In genomic region chr16:78659668-78660217, GRCh38 we compare ENCODE assay signal across 1 cellular context.
TF ChIP-seq lines count a peak whose summit lies in the region.

No MANE protein-coding gene starts in this region.

TF ChIP-seq in GM23338, 12 proteins besides CTCF, POLR2A, EP300 and RAD21 (continued from another document):
- no peak for TF ChIP-seq ZNF462 (CRISPR knock-in tag; IDR thresholded peaks at IDR 0.05)
- no peak for TF ChIP-seq POLR2AphosphoS5 (IDR thresholded peaks at IDR 0.05; ENCODE audit: low read depth)
- no peak for TF ChIP-seq ZNF331 (CRISPR knock-in tag; IDR thresholded peaks at IDR 0.05; ENCODE audit: low read depth)
- TF ChIP-seq CREB1 (CRISPR knock-in tag; IDR thresholded peaks at IDR 0.05; ENCODE audit: low read depth) = no peak
- no peak for TF ChIP-seq JUNB (IDR thresholded peaks at IDR 0.05; ENCODE audit: unreplicated experiment)
- TF ChIP-seq REST (IDR thresholded peaks at IDR 0.05; ENCODE audit: unreplicated experiment) = no peak
- no peak for TF ChIP-seq ETS1 (IDR thresholded peaks at IDR 0.05)
